24 cellular contexts compared by ENCODE assay signal in the genomic region with DNA sequence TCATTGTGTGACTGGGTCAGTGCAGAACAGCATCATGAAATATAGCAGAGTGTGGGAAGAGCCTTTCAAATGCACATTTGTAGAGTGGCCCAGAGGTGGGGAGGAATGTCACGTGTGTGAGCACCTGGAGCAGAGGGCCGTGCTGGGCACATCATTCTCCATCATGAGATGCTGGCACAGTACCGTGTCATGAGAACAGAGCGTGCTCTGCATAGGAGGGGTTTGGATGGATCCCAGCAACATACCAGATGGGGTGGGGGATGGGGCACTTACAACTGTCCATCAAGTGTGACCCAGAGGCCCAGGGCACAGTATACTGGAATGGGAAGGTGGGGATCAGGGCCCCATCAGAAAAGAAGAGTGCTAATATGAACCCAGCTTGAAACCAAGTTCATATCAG.
DNase-seq lines count a peak whose midpoint lies in the region; ATAC-seq and TF ChIP-seq lines count a peak whose summit lies in the region.
"Had no signal": no experiment of that assay in that cellular context is flagged by ENCODE, and none has a peak within 500 bp of the region (broad histone marks: within the 10 kb centered on the region; RNA-seq: fewer than 3 reads in every experiment).

No MANE protein-coding gene starts in this region.

- H3K4me2 ChIP-seq in GM23338: no peak overlapping the region
- H3K4me2 ChIP-seq: A549; BLaER1 treated with 17β-estradiol and CSF1 and Interleukin-3, amounts not matched to agents 10 nM and 100 nM had no signal

- H3K27ac ChIP-seq in GM23338 (ENCODE audit: low read depth): no peak overlapping the region
- H3K27ac ChIP-seq in WERI-Rb-1: no peak overlapping the region
- H3K27ac ChIP-seq: A549; BLaER1 treated with 17β-estradiol and CSF1 and Interleukin-3, amounts not matched to agents 10 nM and 100 nM; SJSA1 had no signal

- no peaks in the 10 kb centered on the region for H3F3A ChIP-seq in GM23338 (replicated peaks; ENCODE audit: low read depth)

- no peaks in the 10 kb centered on the region for H4K20me1 ChIP-seq in GM23338 (replicated peaks; ENCODE audit: insufficient read depth)
- H4K20me1 ChIP-seq: BLaER1 treated with 17β-estradiol and CSF1 and Interleukin-3, amounts not matched to agents 10 nM and 100 nM had no signal

- H3K9me2 ChIP-seq in GM23338 (ENCODE audit: insufficient read depth): peaks cover 4% of the 10 kb centered on the region; the same call in 1 of the 2 replicates

- H3K4me1 Mint-ChIP-seq in GM23338: peaks cover 9% of the 10 kb centered on the region

- no peaks in the 10 kb centered on the region for H3K79me2 ChIP-seq in GM23338 (replicated peaks; ENCODE audit: insufficient read depth)

- peak; percentile 32; the same call in 2 of the 3 replicates for ATAC-seq in GM23338
- ATAC-seq: A549, GM12878 had no signal

- H3K27me3 Mint-ChIP-seq in GM23338 (ENCODE audit: insufficient read depth, low read depth, poor library complexity): peaks cover 5% of the 10 kb centered on the region

- H2AFZ ChIP-seq in GM23338: no peak overlapping the region; the same call in 1 of the 2 replicates

- H3K9me3 Mint-ChIP-seq in GM23338: no peaks in the 10 kb centered on the region
- H3K9me3 Mint-ChIP-seq: CD4-positive, alpha-beta T cell had no signal

- no peaks in the 10 kb centered on the region for H3K4me1 ChIP-seq in GM23338 (ENCODE audit: insufficient read depth)
- H3K4me1 ChIP-seq: A549, SJSA1 had no signal

- H3K27me3 ChIP-seq in GM23338 (ENCODE audit: insufficient read depth) (no peaks in the 10 kb centered on the region), WERI-Rb-1 (ENCODE audit: insufficient read depth, low read depth, severe bottlenecking) (no peaks in the 10 kb centered on the region)
- H3K27me3 ChIP-seq: BLaER1 treated with 17β-estradiol and CSF1 and Interleukin-3, amounts not matched to agents 10 nM and 100 nM; MG63; SJSA1 had no signal

- H3K9me3 ChIP-seq in WERI-Rb-1 (ENCODE audit: severe bottlenecking): no peaks in the 10 kb centered on the region
- H3K9me3 ChIP-seq: A549; BLaER1 treated with 17β-estradiol and CSF1 and Interleukin-3, amounts not matched to agents 10 nM and 100 nM; MG63; SJSA1 had no signal

- H3K4me3 Mint-ChIP-seq in GM23338: no peak overlapping the region; the same call in 2 of the 3 replicates
- H3K4me3 Mint-ChIP-seq: CD4-positive, alpha-beta T cell had no signal

- H3K4me3 ChIP-seq in GM23338 (no peak overlapping the region), WERI-Rb-1 (ENCODE audit: low read depth, low read length) (no peak overlapping the region)
- H3K4me3 ChIP-seq: A549; BLaER1 treated with 17β-estradiol and CSF1 and Interleukin-3, amounts not matched to agents 10 nM and 100 nM; GM12878; MG63; SJSA1 had no signal

- H3K36me3 Mint-ChIP-seq in GM23338 (ENCODE audit: low read depth): no peaks in the 10 kb centered on the region

- DNase-seq in DMS 273 (lab: John Stamatoyannopoulos, UW; ENCODE audit: unreplicated experiment) (peak; percentile 92), GM23338 (ENCODE audit: low spot score) (no peak), NCI-H524 (lab: John Stamatoyannopoulos, UW) (peak; percentile 84 to 92), WERI-Rb-1 (peak; percentile 84), SKM-1 (lab: John Stamatoyannopoulos, UW; ENCODE audit: unreplicated experiment) (no peak), DMS53 treated with DMSO at 0.1 percent for 48 hours (lab: John Stamatoyannopoulos, UW; ENCODE audit: unreplicated experiment) (no peak)
- no peak for DNase-seq in central memory CD4-positive, alpha-beta T cell
- DNase-seq: AML-193; CD4-positive, alpha-beta T cell; DMS79; EL; GDM1; HCEC 1CT; KG1; MG63; NCI-H1417; NCI-H187 treated with DMSO at 0.1 percent for 48 hours; NCI-H2107; NCI-H446 treated with DMSO at 0.1 percent for 48 hours; PC-3 had no signal

- H3K36me3 ChIP-seq in GM23338 (ENCODE audit: insufficient read depth) (no peaks in the 10 kb centered on the region), WERI-Rb-1 (no peaks in the 10 kb centered on the region)
- H3K36me3 ChIP-seq: BLaER1 treated with 17β-estradiol and CSF1 and Interleukin-3, amounts not matched to agents 10 nM and 100 nM; MG63; SJSA1 had no signal

- no peak overlapping the region for H3K27ac Mint-ChIP-seq in GM23338
- H3K27ac Mint-ChIP-seq: CD4-positive, alpha-beta T cell had no signal

- TF ChIP-seq CTCF in GM23338 (conservative IDR thresholded peaks at IDR 0.05; ENCODE audit: low read depth in 2 of 2) (no peak), WERI-Rb-1 (IDR thresholded peaks at IDR 0.05; ENCODE audit: low read depth, low read length) (no peak)

TF ChIP-seq in GM23338, 12 proteins besides CTCF, POLR2A, EP300 and RAD21 (continues in another document):
- TF ChIP-seq JUNB (IDR thresholded peaks at IDR 0.05; ENCODE audit: unreplicated experiment) (no peak), STAT1 (IDR thresholded peaks at IDR 0.05; ENCODE audit: unreplicated experiment) (no peak), CREB1 (CRISPR knock-in tag; IDR thresholded peaks at IDR 0.05; ENCODE audit: low read depth) (no peak), ZNF331 (CRISPR knock-in tag; IDR thresholded peaks at IDR 0.05; ENCODE audit: low read depth) (no peak), EZH2 (IDR thresholded peaks at IDR 0.05; ENCODE audit: low read depth, unreplicated experiment) (no peak), EZH2phosphoT487 (IDR thresholded peaks at IDR 0.05; ENCODE audit: unreplicated experiment) (no peak)
- TF ChIP-seq, protein P1, sequence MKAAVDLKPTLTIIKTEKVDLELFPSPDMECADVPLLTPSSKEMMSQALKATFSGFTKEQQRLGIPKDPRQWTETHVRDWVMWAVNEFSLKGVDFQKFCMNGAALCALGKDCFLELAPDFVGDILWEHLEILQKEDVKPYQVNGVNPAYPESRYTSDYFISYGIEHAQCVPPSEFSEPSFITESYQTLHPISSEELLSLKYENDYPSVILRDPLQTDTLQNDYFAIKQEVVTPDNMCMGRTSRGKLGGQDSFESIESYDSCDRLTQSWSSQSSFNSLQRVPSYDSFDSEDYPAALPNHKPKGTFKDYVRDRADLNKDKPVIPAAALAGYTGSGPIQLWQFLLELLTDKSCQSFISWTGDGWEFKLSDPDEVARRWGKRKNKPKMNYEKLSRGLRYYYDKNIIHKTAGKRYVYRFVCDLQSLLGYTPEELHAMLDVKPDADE (IDR thresholded peaks at IDR 0.05): no peak
- TF ChIP-seq, protein P2, sequence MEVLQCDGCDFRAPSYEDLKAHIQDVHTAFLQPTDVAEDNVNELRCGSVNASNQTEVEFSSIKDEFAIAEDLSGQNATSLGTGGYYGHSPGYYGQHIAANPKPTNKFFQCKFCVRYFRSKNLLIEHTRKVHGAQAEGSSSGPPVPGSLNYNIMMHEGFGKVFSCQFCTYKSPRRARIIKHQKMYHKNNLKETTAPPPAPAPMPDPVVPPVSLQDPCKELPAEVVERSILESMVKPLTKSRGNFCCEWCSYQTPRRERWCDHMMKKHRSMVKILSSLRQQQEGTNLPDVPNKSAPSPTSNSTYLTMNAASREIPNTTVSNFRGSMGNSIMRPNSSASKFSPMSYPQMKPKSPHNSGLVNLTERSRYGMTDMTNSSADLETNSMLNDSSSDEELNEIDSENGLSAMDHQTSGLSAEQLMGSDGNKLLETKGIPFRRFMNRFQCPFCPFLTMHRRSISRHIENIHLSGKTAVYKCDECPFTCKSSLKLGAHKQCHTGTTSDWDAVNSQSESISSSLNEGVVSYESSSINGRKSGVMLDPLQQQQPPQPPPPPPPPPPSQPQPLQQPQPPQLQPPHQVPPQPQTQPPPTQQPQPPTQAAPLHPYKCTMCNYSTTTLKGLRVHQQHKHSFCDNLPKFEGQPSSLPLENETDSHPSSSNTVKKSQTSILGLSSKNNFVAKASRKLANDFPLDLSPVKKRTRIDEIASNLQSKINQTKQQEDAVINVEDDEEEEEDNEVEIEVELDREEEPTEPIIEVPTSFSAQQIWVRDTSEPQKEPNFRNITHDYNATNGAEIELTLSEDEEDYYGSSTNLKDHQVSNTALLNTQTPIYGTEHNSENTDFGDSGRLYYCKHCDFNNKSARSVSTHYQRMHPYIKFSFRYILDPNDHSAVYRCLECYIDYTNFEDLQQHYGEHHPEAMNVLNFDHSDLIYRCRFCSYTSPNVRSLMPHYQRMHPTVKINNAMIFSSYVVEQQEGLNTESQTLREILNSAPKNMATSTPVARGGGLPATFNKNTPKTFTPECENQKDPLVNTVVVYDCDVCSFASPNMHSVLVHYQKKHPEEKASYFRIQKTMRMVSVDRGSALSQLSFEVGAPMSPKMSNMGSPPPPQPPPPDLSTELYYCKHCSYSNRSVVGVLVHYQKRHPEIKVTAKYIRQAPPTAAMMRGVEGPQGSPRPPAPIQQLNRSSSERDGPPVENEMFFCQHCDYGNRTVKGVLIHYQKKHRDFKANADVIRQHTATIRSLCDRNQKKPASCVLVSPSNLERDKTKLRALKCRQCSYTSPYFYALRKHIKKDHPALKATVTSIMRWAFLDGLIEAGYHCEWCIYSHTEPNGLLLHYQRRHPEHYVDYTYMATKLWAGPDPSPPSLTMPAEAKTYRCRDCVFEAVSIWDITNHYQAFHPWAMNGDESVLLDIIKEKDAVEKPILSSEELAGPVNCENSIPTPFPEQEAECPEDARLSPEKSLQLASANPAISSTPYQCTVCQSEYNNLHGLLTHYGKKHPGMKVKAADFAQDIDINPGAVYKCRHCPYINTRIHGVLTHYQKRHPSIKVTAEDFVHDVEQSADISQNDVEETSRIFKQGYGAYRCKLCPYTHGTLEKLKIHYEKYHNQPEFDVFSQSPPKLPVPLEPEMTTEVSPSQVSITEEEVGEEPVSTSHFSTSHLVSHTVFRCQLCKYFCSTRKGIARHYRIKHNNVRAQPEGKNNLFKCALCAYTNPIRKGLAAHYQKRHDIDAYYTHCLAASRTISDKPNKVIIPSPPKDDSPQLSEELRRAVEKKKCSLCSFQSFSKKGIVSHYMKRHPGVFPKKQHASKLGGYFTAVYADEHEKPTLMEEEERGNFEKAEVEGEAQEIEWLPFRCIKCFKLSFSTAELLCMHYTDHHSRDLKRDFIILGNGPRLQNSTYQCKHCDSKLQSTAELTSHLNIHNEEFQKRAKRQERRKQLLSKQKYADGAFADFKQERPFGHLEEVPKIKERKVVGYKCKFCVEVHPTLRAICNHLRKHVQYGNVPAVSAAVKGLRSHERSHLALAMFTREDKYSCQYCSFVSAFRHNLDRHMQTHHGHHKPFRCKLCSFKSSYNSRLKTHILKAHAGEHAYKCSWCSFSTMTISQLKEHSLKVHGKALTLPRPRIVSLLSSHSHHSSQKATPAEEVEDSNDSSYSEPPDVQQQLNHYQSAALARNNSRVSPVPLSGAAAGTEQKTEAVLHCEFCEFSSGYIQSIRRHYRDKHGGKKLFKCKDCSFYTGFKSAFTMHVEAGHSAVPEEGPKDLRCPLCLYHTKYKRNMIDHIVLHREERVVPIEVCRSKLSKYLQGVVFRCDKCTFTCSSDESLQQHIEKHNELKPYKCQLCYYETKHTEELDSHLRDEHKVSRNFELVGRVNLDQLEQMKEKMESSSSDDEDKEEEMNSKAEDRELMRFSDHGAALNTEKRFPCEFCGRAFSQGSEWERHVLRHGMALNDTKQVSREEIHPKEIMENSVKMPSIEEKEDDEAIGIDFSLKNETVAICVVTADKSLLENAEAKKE (CRISPR knock-in tag; IDR thresholded peaks at IDR 0.05): no peak

Comparison
In these comparisons a context has a peak if more than half of its experiments do, and no peak if none do; other contexts are left out.
1. DNase-seq: peak in DMS 273 (single experiment), NCI-H524 (2 of 2) and WERI-Rb-1 (single experiment); none in GM23338 (single experiment), SKM-1 (single experiment), central memory CD4-positive, alpha-beta T cell (single experiment) and DMS53 treated with DMSO at 0.1 percent for 48 hours (single experiment).